9 cellular contexts compared by ENCODE assay signal in the genomic region with DNA sequence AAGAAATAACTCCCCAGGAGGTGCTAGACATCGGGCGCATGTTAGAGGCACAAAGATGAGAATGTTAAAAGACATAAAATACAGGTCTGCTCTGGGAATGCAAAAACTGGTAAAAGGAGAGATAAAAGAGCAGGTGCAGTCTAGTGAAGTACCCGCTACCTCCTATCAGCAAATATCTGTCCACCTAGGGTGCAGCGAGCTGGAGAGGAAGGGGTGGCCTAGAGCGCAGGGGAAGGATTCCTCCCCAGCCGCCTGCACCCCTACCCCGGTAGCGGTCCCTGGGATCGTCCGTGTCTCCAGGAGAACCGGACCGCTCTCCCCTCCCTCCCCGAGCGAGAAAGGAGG. TPM values are rescaled to one million over a fixed set of nuclear protein-coding genes. Genes with fewer than 3 reads are reported as not detected.
DNase-seq lines count a peak whose midpoint lies in the region; TF ChIP-seq lines count a peak whose summit lies in the region.
"Had no signal": no experiment of that assay in that cellular context is flagged by ENCODE, and none has a peak within 500 bp of the region (broad histone marks: within the 10 kb centered on the region; RNA-seq: fewer than 3 reads in every experiment).

No MANE protein-coding gene starts in this region.

- peak overlapping the region in 1 of 7 donors; percentile 81 for H3K27ac Mint-ChIP-seq in CD4-positive, alpha-beta memory T cell

- 5 to 8% methylated on average over 13 to 14 of the region's 14 CpGs for WGBS in sigmoid colon, 2 donors

- no peaks in the 10 kb centered on the region for H3K4me1 ChIP-seq in CD4-positive, alpha-beta memory T cell (ENCODE audit: insufficient read depth, low read length)
- peaks cover 19% of the 10 kb centered on the region for H3K4me1 ChIP-seq in PC-9 (replicated peaks; ENCODE audit: insufficient read depth)
- peaks cover 0 to 20% (median 17%) of the 10 kb centered on the region in 4 donors for H3K4me1 ChIP-seq in sigmoid colon

- H3K79me2 ChIP-seq in PC-9 (ENCODE audit: low read depth), result no peaks in the 10 kb centered on the region

- TF ChIP-seq CTCF in PC-9 (conservative IDR thresholded peaks at IDR 0.05) (no peak), epithelial cell of proximal tubule (conservative IDR thresholded peaks at IDR 0.05; ENCODE audit: low read depth, low read length) (no peak), sigmoid colon (IDR thresholded peaks at IDR 0.05) (no peak)

- H3K4me3 ChIP-seq in CD4-positive, alpha-beta memory T cell (ENCODE audit: low read length in 2 of 2), result no peak overlapping the region
- H3K4me3 ChIP-seq in PC-9 (peak overlapping the region; percentile 48; the same call in 1 of the 2 replicates), epithelial cell of proximal tubule (ENCODE audit: low read depth, low read length) (peak overlapping the region; percentile 57), sigmoid colon (peak overlapping the region; percentile 64 to 80 (median 68))

- H3K9me3 ChIP-seq in CD4-positive, alpha-beta memory T cell (ENCODE audit: control insufficient read depth in 1 of 2, low read length in 2 of 2), result peaks cover 0 to 5% of the 10 kb centered on the region in 2 donors
- no peaks in the 10 kb centered on the region; the same call in 1 of the 2 replicates for H3K9me3 ChIP-seq in PC-9 (ENCODE audit: insufficient read depth, low read depth)
- H3K9me3 ChIP-seq in sigmoid colon, result peaks cover 0 to 3% (median 0%) of the 10 kb centered on the region in 4 donors

- H3K27ac ChIP-seq in CD4-positive, alpha-beta memory T cell (ENCODE audit: low read depth, low read length), result no peak overlapping the region
- no peak overlapping the region for H3K27ac ChIP-seq in PC-9
- H3K27ac ChIP-seq in sigmoid colon, result peak overlapping the region; percentile 73 to 80 (median 78)

- no peak overlapping the region for H2AFZ ChIP-seq in PC-9

- H3K36me3 ChIP-seq in CD4-positive, alpha-beta memory T cell (ENCODE audit: insufficient read depth, low read length), result no peaks in the 10 kb centered on the region
- H3K36me3 ChIP-seq in PC-9 (ENCODE audit: low read depth), result no peaks in the 10 kb centered on the region
- H3K36me3 ChIP-seq in sigmoid colon, result peaks cover 5 to 29% (median 11%) of the 10 kb centered on the region in 4 donors

- peaks cover 5 to 13% of the 10 kb centered on the region in 2 donors for H3K36me3 Mint-ChIP-seq in CD4-positive, alpha-beta memory T cell

- peaks cover 4 to 10% (median 5%) of the 10 kb centered on the region in 4 donors for H3K4me1 Mint-ChIP-seq in CD4-positive, alpha-beta memory T cell

- CTCF ChIA-PET in CD4-positive, alpha-beta memory T cell (lab: Charles Lee; ENCODE audit: partially characterized antibody), result no interaction called here
- CTCF ChIA-PET in PC-9 (lab: Charles Lee), result no interaction called here

- peak overlapping the region; percentile 60 for H3K4me2 ChIP-seq in PC-9

- POLR2A ChIA-PET in CD4-positive, alpha-beta memory T cell (lab: Charles Lee; ENCODE audit: partially characterized antibody), result no interaction called here
- POLR2A ChIA-PET in PC-9 (lab: Charles Lee; ENCODE audit: unreplicated experiment), result no interaction called here

- no peaks in the 10 kb centered on the region for H3K9me2 ChIP-seq in PC-9 (ENCODE audit: insufficient read depth)

- peak overlapping the region; percentile 61 to 78 (median 74) for H3K4me3 Mint-ChIP-seq in CD4-positive, alpha-beta memory T cell

- no TSS peak for BruUV-seq in PC-9 (replicated peaks; lab: Mats Ljungman, UMichigan)

- H3K9me3 Mint-ChIP-seq in CD4-positive, alpha-beta memory T cell, result peaks cover 3 to 38% (median 25%) of the 10 kb centered on the region in 8 donors

- H3F3A ChIP-seq in PC-9 (ENCODE audit: insufficient read depth, low read depth), result peaks cover 13% of the 10 kb centered on the region; the same call in 1 of the 2 replicates

- intact Hi-C loops in CD4-positive, alpha-beta memory T cell (cut with micrococcal nuclease), result no loop called here
- intact Hi-C loops in PC-9 (cut with micrococcal nuclease; ENCODE audit: unreplicated experiment) (no loop called here), sigmoid colon (cut with DNase I) (no loop called here)

- peaks cover 9% of the 10 kb centered on the region for H3K27me3 ChIP-seq in CD4-positive, alpha-beta memory T cell (ENCODE audit: insufficient read depth, low read length)
- H3K27me3 ChIP-seq in PC-9 (ENCODE audit: insufficient read depth, low read depth) (no peaks in the 10 kb centered on the region), sigmoid colon (no peaks in the 10 kb centered on the region)

- no peak for DNase-seq in CD4-positive, alpha-beta memory T cell
- DNase-seq in PC-9 (no peak), epithelial cell of proximal tubule (ENCODE audit: low read depth) (no peak), sigmoid colon (no peak), NOMO-1 treated with DMSO at 0.1 percent for 48 hours (lab: John Stamatoyannopoulos, UW; ENCODE audit: unreplicated experiment) (no peak), NCI-H524 (lab: John Stamatoyannopoulos, UW) (no peak), activated gamma-delta T cell (lab: John Stamatoyannopoulos, UW) (no peak), AG08396 (ENCODE audit: low spot score) (no peak)

- no peaks in the 10 kb centered on the region for H4K20me1 ChIP-seq in PC-9 (ENCODE audit: insufficient read depth)

- no peak for TF ChIP-seq POLR2A in sigmoid colon (IDR thresholded peaks at IDR 0.05)

- no peak for TF ChIP-seq EP300 in sigmoid colon (IDR thresholded peaks at IDR 0.05)

- peaks cover 30 to 42% of the 10 kb centered on the region in 2 donors for H3K27me3 Mint-ChIP-seq in CD4-positive, alpha-beta memory T cell

RNA-seq across cellular contexts. Expression of a gene that starts 0.2 kb away (rescaled TPM):
- total RNA-seq in CD4-positive, alpha-beta memory T cell, result 1 to 10 TPM; 2.1 to 2.7 TPM
- under 1 TPM in 1 of 2 donors, not detected in 1; 0.07 TPM for polyA plus RNA-seq in CD4-positive, alpha-beta memory T cell
- total RNA-seq in PC-9 (2021), result 7.5 and 9.2 TPM in 2 replicates
- 1.7 and 6.3 TPM in 2 replicates for total RNA-seq in epithelial cell of proximal tubule
- total RNA-seq in sigmoid colon, result 10 to 100 TPM in 1 of 4 donors, 1 to 10 TPM in 3; 7.4 to 18.6 (median 9.0) TPM
- polyA plus RNA-seq in sigmoid colon, result 1 to 10 TPM in 2 of 3 donors, under 1 TPM in 1; 0.46 to 2.4 (median 2.1) TPM
- total RNA-seq: OCI-LY7 had no signal

RNA-seq across cellular contexts. Expression of a gene that starts 30.0 kb away (rescaled TPM):
- not detected for total RNA-seq in CD4-positive, alpha-beta memory T cell
- polyA plus RNA-seq in CD4-positive, alpha-beta memory T cell, result not detected
- not detected in 2 replicates for total RNA-seq in PC-9 (2021)
- total RNA-seq in epithelial cell of proximal tubule, result not detected in 2 replicates
- not detected for total RNA-seq in sigmoid colon
- polyA plus RNA-seq in sigmoid colon, result under 1 TPM in 1 of 3 donors, not detected in 2; under 0.01 TPM
- total RNA-seq: OCI-LY7 had no signal

Comparison
In these comparisons a context has a peak if more than half of its experiments do, and no peak if none do; other contexts are left out.
1. H3K27ac ChIP-seq: peak in sigmoid colon (4 of 4); none in CD4-positive, alpha-beta memory T cell (single experiment) and PC-9 (single experiment).
2. H3K4me3 ChIP-seq: peak in PC-9 (single experiment), epithelial cell of proximal tubule (single experiment) and sigmoid colon (4 of 4); none in CD4-positive, alpha-beta memory T cell (0 of 2).